ENCODE assay signal across 12 cellular contexts in the genomic region with DNA sequence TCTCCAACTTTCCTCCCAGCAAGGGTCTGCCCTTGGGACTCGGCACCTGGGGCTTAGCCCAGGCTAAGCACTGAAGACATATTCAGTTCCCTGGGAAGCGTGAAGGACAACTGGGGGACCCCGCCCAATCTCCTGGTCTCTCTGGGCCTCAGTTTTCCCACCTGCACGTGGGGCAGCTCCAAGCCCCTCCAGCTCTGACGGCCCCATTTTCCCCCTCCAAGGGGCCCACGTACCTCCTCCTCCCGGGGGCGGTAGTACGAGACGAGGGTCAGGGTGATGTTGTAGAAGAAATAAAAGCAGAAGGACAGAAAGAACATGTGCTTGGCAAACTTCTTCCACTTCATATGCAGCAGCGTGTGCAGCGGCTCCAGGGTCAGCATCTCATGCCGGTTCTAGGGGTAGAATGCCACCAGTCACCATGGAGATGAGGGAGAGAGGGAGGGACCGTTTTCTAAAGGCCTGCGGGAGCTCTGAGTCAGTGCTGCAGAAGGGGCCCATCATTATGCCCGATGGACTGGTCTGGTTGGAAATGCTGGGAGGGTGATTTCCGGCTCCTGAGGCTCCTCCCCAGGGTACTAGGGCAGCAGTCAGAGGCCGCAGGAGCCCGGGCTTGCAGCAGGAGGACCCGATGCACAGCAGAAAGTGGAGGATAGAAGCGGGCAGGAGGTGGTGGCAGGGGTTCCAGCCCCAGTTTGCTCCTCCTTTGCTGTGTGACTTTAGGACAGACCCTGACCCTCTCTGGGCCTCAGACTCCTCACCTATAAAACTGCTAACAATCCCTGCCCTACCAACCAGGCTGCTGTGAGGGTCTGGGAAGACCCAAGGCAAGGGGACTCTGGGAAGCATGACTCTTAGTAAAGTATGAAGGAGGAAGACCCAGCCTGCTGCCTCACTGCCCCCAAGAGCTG. TPM values are rescaled to one million over a fixed set of nuclear protein-coding genes. Genes with fewer than 3 reads are reported as not detected.
DNase-seq lines count a peak whose midpoint lies in the region; TF ChIP-seq lines count a peak whose summit lies in the region.
"Had no signal": no experiment of that assay in that cellular context is flagged by ENCODE, and none has a peak within 500 bp of the region (broad histone marks: within the 10 kb centered on the region; RNA-seq: fewer than 3 reads in every experiment).

No MANE protein-coding gene starts in this region.

- peak overlapping the region in 3 of 5 donors; percentile 5 to 76 (median 64) for H3K27ac ChIP-seq in stomach
- H3K27ac ChIP-seq: HL-60 had no signal

- peaks cover 0 to 18% (median 3%) of the 10 kb centered on the region in 3 donors for H3K27me3 ChIP-seq in stomach

- H3K27ac Mint-ChIP-seq in MCF 10A (ENCODE audit: low read depth, unreplicated experiment) = no peak overlapping the region
- H3K27ac Mint-ChIP-seq: activated naive CD4-positive, alpha-beta T cell treated with anti-CD3 and anti-CD28 coated beads, Interleukin-2, amount 50 U/mL, for 72 hours had no signal

- H3K9me3 ChIP-seq in stomach = no peaks in the 10 kb centered on the region

- no peaks in the 10 kb centered on the region for H3K36me3 Mint-ChIP-seq in MCF 10A (ENCODE audit: insufficient read depth, unreplicated experiment)
- H3K36me3 Mint-ChIP-seq: activated naive CD4-positive, alpha-beta T cell treated with anti-CD3 and anti-CD28 coated beads, Interleukin-2, amount 50 U/mL, for 72 hours had no signal

- no peak overlapping the region for H3K4me3 Mint-ChIP-seq in MCF 10A (ENCODE audit: unreplicated experiment)

- no peak for TF ChIP-seq EP300 in stomach (IDR thresholded peaks at IDR 0.05)

- H3K4me1 ChIP-seq in stomach = peaks cover 0 to 29% (median 10%) of the 10 kb centered on the region in 4 donors

- no peaks in the 10 kb centered on the region for H3K27me3 Mint-ChIP-seq in MCF 10A (ENCODE audit: insufficient read depth, unreplicated experiment)

- BruUV-seq in MCF 10A (replicated peaks; lab: Mats Ljungman, UMichigan) = no TSS peak

- CTCF ChIA-PET in MCF 10A (lab: Yijun Ruan, JAX) = no interaction called here

- intact Hi-C loops in stomach (cut with DNase I; ENCODE audit: low total_unique reads) (no loop called here), MCF 10A (cut with micrococcal nuclease) (no loop called here)

- no peaks in the 10 kb centered on the region for H3K36me3 ChIP-seq in stomach

- no peaks in the 10 kb centered on the region for H3K9me3 Mint-ChIP-seq in MCF 10A (ENCODE audit: unreplicated experiment)
- H3K9me3 Mint-ChIP-seq: activated naive CD4-positive, alpha-beta T cell treated with anti-CD3 and anti-CD28 coated beads, Interleukin-2, amount 50 U/mL, for 72 hours had no signal

- DNase-seq in HK-2 (ENCODE audit: unreplicated experiment) (peak; percentile 8), astrocyte of the hippocampus (ENCODE audit: low read depth, low spot score) (peak; percentile 45), iPS-NIHi11 (ENCODE audit: low spot score) (peak; percentile 47), stomach (no peak), germinal center (ENCODE audit: low spot score) (no peak), MCF 10A (ENCODE audit: unreplicated experiment) (no peak)
- no peak for DNase-seq in activated CD8-positive, alpha-beta memory T cell treated with anti-CD3 and anti-CD28 coated beads, Interleukin-2, amount 50 U/mL, for 48 hours
- DNase-seq: COR-L47, NCI-H510A had no signal

- WGBS in stomach, 5 donors = 52 to 62% (median 58%) methylated on average over 20 to 21 of the region's 21 CpGs

- H3K4me3 ChIP-seq in stomach = no peak overlapping the region

- POLR2A ChIA-PET in MCF 10A (lab: Yijun Ruan, JAX) = interaction anchor here (0.7 kb wide), 1 partner anchor 10 kb away, joined by 3 read pairs; no protein-coding TSS in a partner anchor

- no peak for TF ChIP-seq POLR2A in stomach (IDR thresholded peaks at IDR 0.05)

- no peaks in the 10 kb centered on the region for H3K4me1 Mint-ChIP-seq in MCF 10A (ENCODE audit: insufficient read depth, unreplicated experiment)

- TF ChIP-seq CTCF in stomach (IDR thresholded peaks at IDR 0.05) = no peak
- TF ChIP-seq CTCF in MCF 10A (IDR thresholded peaks at IDR 0.05; ENCODE audit: unreplicated experiment) = no peak

RNA-seq across cellular contexts. Expression of a gene that starts 28.8 kb away (rescaled TPM):
- total RNA-seq in stomach (1 to 10 TPM in 3 of 5 donors, under 1 TPM in 2; under 0.01 to 6.7 (median 1.2) TPM), MCF 10A (2022) (4.4 and 5.4 TPM in 2 replicates)
- under 1 TPM in 2 of 3 donors, not detected in 1; 0.25 to 0.33 TPM for polyA plus RNA-seq in stomach

RNA-seq across cellular contexts. Expression of a gene that starts 53.1 kb away (rescaled TPM):
- total RNA-seq in stomach = 1 to 10 TPM in 4 of 5 donors, not detected in 1; 2.7 to 7.3 (median 4.7) TPM
- 1 to 10 TPM in 2 of 3 donors, under 1 TPM in 1; 0.53 to 3.1 (median 2.2) TPM for polyA plus RNA-seq in stomach
- 0.54 TPM in 2 replicates for total RNA-seq in MCF 10A (2022)
- total RNA-seq: mononuclear cell had no signal

RNA-seq across cellular contexts. Expression of a gene that starts 57.2 kb away (rescaled TPM):
- 1 to 10 TPM in 1 of 5 donors, not detected in 4; 4.1 TPM for total RNA-seq in stomach
- polyA plus RNA-seq in stomach = 1 to 10 TPM in 1 of 3 donors, not detected in 2; 1.1 TPM
- total RNA-seq in MCF 10A (2022) = not detected in 2 replicates
- total RNA-seq: activated naive CD4-positive, alpha-beta T cell treated with anti-CD3 and anti-CD28 coated beads, Interleukin-2, amount 50 U/mL, for 72 hours; mononuclear cell had no signal

Comparison
In these comparisons a context has a peak if more than half of its experiments do, and no peak if none do; other contexts are left out.
1. DNase-seq: peak in HK-2 (single experiment), astrocyte of the hippocampus (single experiment) and iPS-NIHi11 (single experiment); none in stomach (single experiment), activated CD8-positive, alpha-beta memory T cell treated with anti-CD3 and anti-CD28 coated beads, Interleukin-2, amount 50 U/mL, for 48 hours (single experiment), germinal center (single experiment) and MCF 10A (single experiment).